13 cellular contexts compared by ENCODE assay signal in the genomic region with DNA sequence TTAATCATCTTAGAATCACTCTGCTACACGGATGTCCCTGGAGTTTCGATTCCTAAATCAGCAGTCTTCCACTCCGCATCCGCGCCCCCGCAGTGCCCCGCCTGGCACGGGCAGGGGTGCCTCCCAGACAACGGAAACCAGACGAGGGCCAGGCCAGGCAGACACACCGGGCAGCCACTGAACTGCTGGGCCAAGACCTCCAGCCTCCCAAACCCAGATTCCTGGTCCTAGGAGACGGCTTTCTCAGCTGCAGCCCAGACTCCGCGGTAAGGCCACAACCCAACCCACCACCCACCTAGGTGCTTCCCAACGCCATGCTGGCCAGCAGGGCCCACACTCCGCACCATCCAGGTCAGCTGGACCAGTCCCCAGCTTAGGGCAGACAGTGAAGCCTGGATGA. TPM values are rescaled to one million over a fixed set of nuclear protein-coding genes. Genes with fewer than 3 reads are reported as not detected.
DNase-seq lines count a peak whose midpoint lies in the region; ATAC-seq and TF ChIP-seq lines count a peak whose summit lies in the region.
"Had no signal": no experiment of that assay in that cellular context is flagged by ENCODE, and none has a peak within 500 bp of the region (broad histone marks: within the 10 kb centered on the region; RNA-seq: fewer than 3 reads in every experiment).

No MANE protein-coding gene starts in this region.

- H3K9ac ChIP-seq in SK-N-SH = no peak overlapping the region

- no peaks in the 10 kb centered on the region for H3K9me2 ChIP-seq in SK-N-SH

- H3K4me1 Mint-ChIP-seq in type B pancreatic cell (ENCODE audit: unreplicated experiment) = peaks cover 19% of the 10 kb centered on the region
- H3K4me1 Mint-ChIP-seq: GM23338 had no signal

- TF ChIP-seq RAD21 in SK-N-SH (IDR thresholded peaks at IDR 0.05; ENCODE audit: low read length) = no peak

- DNase-seq in SK-N-SH = peak; percentile 21
- DNase-seq in RWPE1 (ENCODE audit: low spot score) = no peak
- peak; percentile 85 for DNase-seq in mesenteric fat pad (ENCODE audit: low spot score)
- DNase-seq in type B pancreatic cell (ENCODE audit: extremely low spot score, unreplicated experiment) = peak; percentile 63
- DNase-seq in thyroid gland = no peak
- DNase-seq in transverse colon = no peak
- DNase-seq: CD8-positive, alpha-beta memory T cell; GF-D8; H7 had no signal

- H3K36me3 ChIP-seq in SK-N-SH (replicated peaks in 1 of 2; ENCODE audit: control insufficient read depth in 1 of 2, insufficient read depth in 2 of 2, low read length in 1 of 2) (peaks cover 21 to 39% of the 10 kb centered on the region in 2 experiments), thyroid gland (no peaks in the 10 kb centered on the region), transverse colon (peaks cover 0 to 8% (median 0%) of the 10 kb centered on the region in 4 donors)

- H3K27ac ChIP-seq in SK-N-SH (ENCODE audit: low read depth in 2 of 2, low read length in 1 of 2) = no peak overlapping the region; a peak in 1 of 4 replicates
- peak overlapping the region; percentile 79 for H3K27ac ChIP-seq in RWPE1
- no peak overlapping the region for H3K27ac ChIP-seq in thyroid gland
- no peak overlapping the region for H3K27ac ChIP-seq in transverse colon
- H3K27ac ChIP-seq: 22Rv1 had no signal

- H3K4me1 ChIP-seq in SK-N-SH (ENCODE audit: control insufficient read depth in 1 of 2, insufficient read depth in 2 of 2, low read depth in 1 of 2, low read length in 1 of 2) (peaks cover 4 to 33% of the 10 kb centered on the region in 2 experiments; a peak in 2 of 4 replicates), thyroid gland (peaks cover 19 to 33% of the 10 kb centered on the region in 2 donors), transverse colon (peaks cover 0 to 7% (median 5%) of the 10 kb centered on the region in 4 donors)

- no peak for TF ChIP-seq POLR2A in thyroid gland (IDR thresholded peaks at IDR 0.05)
- TF ChIP-seq POLR2A in transverse colon (IDR thresholded peaks at IDR 0.05) = no peak

- H2AFZ ChIP-seq in SK-N-SH (ENCODE audit: low read depth) = no peak overlapping the region
- H2AFZ ChIP-seq: GM23338 had no signal

- in situ Hi-C loops in transverse colon (cut with MboI; ENCODE audit: low pct_ligation_motif_present in 1 of 4, low pct_unique_long_range_greater_than_20kb in 1 of 4, low sequenced_read_pairs in 3 of 4) = no loop called here

- H3K9me3 ChIP-seq in SK-N-SH = peaks cover 6% of the 10 kb centered on the region; the same call in 1 of the 2 replicates
- no peaks in the 10 kb centered on the region for H3K9me3 ChIP-seq in thyroid gland
- H3K9me3 ChIP-seq in transverse colon = no peaks in the 10 kb centered on the region

- CTCF ChIA-PET in SK-N-SH (lab: Yijun Ruan, JAX) = interaction anchor here (4.0 kb wide), 1 partner anchor 10 kb away, joined by 15 read pairs; no protein-coding TSS in a partner anchor
- CTCF ChIA-PET in RWPE1 (lab: Yijun Ruan, JAX) = no interaction called here

- H3K79me2 ChIP-seq in SK-N-SH (ENCODE audit: insufficient read depth) = no peaks in the 10 kb centered on the region

- H3K9me3 Mint-ChIP-seq in type B pancreatic cell = no peaks in the 10 kb centered on the region

- ATAC-seq in SK-N-SH treated with all-trans-retinoic acid at 6 μM for 48 hours = no peak
- no peak for ATAC-seq in GM19395 (IDR thresholded peaks at IDR 0.05; ENCODE audit: unreplicated experiment)
- ATAC-seq: GM23338 had no signal

- H3K27me3 ChIP-seq in SK-N-SH (ENCODE audit: insufficient read depth) = no peaks in the 10 kb centered on the region
- no peaks in the 10 kb centered on the region for H3K27me3 ChIP-seq in thyroid gland
- H3K27me3 ChIP-seq in transverse colon = no peaks in the 10 kb centered on the region

- H3F3A ChIP-seq in SK-N-SH (replicated peaks; ENCODE audit: insufficient read depth) = no peaks in the 10 kb centered on the region

- H3K36me3 Mint-ChIP-seq in type B pancreatic cell = peaks cover 23% of the 10 kb centered on the region

- TF ChIP-seq EP300 in SK-N-SH (IDR thresholded peaks at IDR 0.05; ENCODE audit: borderline replicate concordance in 1 of 2, low read depth in 1 of 2, low read length in 1 of 2) (no peak), transverse colon (IDR thresholded peaks at IDR 0.05; ENCODE audit: low read depth) (no peak)

- no peak overlapping the region for H3K27ac Mint-ChIP-seq in type B pancreatic cell
- H3K27ac Mint-ChIP-seq: GM23338 had no signal

- no peaks in the 10 kb centered on the region for H4K20me1 ChIP-seq in SK-N-SH (ENCODE audit: insufficient read depth)

- TF ChIP-seq CTCF in SK-N-SH (IDR thresholded peaks at IDR 0.05) (no peak), RWPE1 (conservative IDR thresholded peaks at IDR 0.05; ENCODE audit: low read depth) (no peak), type B pancreatic cell (conservative IDR thresholded peaks at IDR 0.05) (no peak), thyroid gland (IDR thresholded peaks at IDR 0.05) (no peak), transverse colon (IDR thresholded peaks at IDR 0.05) (no peak)

- H3K4me3 Mint-ChIP-seq in type B pancreatic cell = no peak overlapping the region
- H3K4me3 Mint-ChIP-seq: CD8-positive, alpha-beta memory T cell; GM23338 had no signal

- intact Hi-C loops in thyroid gland (cut with DNase I) (no loop called here), transverse colon (cut with DNase I; ENCODE audit: low total_unique reads) (no loop called here)

- H3K27me3 Mint-ChIP-seq in type B pancreatic cell = no peaks in the 10 kb centered on the region
- H3K27me3 Mint-ChIP-seq: CD8-positive, alpha-beta memory T cell had no signal

- WGBS in SK-N-SH (ENCODE audit: low lambda C conversion rate) = 95% methylated on average over 16 of the region's 16 CpGs
- 94 to 96% methylated on average over 16 of the region's 16 CpGs for WGBS in thyroid gland, 2 donors
- 95 to 97% methylated on average over 6 to 15 of the region's 16 CpGs for WGBS in transverse colon (ENCODE audit: low coverage in 1 of 2), 2 donors

- no peak overlapping the region for H3K4me3 ChIP-seq in SK-N-SH (ENCODE audit: low read depth in 2 of 2, low read length in 1 of 2)
- no peak overlapping the region for H3K4me3 ChIP-seq in thyroid gland (replicated peaks in 1 of 3)
- H3K4me3 ChIP-seq in transverse colon = no peak overlapping the region
- H3K4me3 ChIP-seq: GM23338 had no signal

- H3K4me2 ChIP-seq in SK-N-SH = no peak overlapping the region
- H3K4me2 ChIP-seq: GM23338 had no signal

- POLR2A ChIA-PET in SK-N-SH (lab: Yijun Ruan, JAX) (no interaction called here), RWPE1 (lab: Yijun Ruan, JAX; ENCODE audit: low non-redundant PET) (no interaction called here)

TF ChIP-seq in SK-N-SH, 30 proteins besides CTCF, POLR2A, EP300 and RAD21 (continues in another document):
- TF ChIP-seq ELF1 (IDR thresholded peaks at IDR 0.05) (no peak), NFIC (IDR thresholded peaks at IDR 0.05; ENCODE audit: borderline replicate concordance) (no peak), FOXJ3 (CRISPR knock-in tag; IDR thresholded peaks at IDR 0.05) (no peak), FOSL2 (IDR thresholded peaks at IDR 0.05; ENCODE audit: borderline replicate concordance, low read depth) (no peak), JUND (IDR thresholded peaks at IDR 0.05) (no peak), MXI1 (IDR thresholded peaks at IDR 0.05; ENCODE audit: low read depth, low read length) (no peak)
- TF ChIP-seq, protein P1, sequence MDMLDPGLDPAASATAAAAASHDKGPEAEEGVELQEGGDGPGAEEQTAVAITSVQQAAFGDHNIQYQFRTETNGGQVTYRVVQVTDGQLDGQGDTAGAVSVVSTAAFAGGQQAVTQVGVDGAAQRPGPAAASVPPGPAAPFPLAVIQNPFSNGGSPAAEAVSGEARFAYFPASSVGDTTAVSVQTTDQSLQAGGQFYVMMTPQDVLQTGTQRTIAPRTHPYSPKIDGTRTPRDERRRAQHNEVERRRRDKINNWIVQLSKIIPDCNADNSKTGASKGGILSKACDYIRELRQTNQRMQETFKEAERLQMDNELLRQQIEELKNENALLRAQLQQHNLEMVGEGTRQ (IDR thresholded peaks at IDR 0.05; ENCODE audit: borderline replicate concordance, low read depth, low read length) = no peak

TF ChIP-seq in SK-N-SH treated with all-trans-retinoic acid at 6 μM for 48 hours, 23 proteins besides CTCF, POLR2A, EP300 and RAD21:
- no peak for TF ChIP-seq BACH2 (CRISPR knock-in tag; IDR thresholded peaks at IDR 0.05; ENCODE audit: borderline replicate concordance)
- TF ChIP-seq OSR1 (CRISPR knock-in tag; IDR thresholded peaks at IDR 0.05) = no peak
- no peak for TF ChIP-seq ZNF70 (CRISPR knock-in tag; IDR thresholded peaks at IDR 0.05)
- no peak for TF ChIP-seq GLIS3 (CRISPR knock-in tag; IDR thresholded peaks at IDR 0.05)

RNA-seq across cellular contexts. Expression of a gene that starts 33.2 kb away (rescaled TPM):
- 28.7 and 46.2 TPM in 2 replicates for polyA plus RNA-seq in SK-N-SH (2012; rRNA removed)
- 20.4 and 23.6 TPM in 2 replicates for polyA plus RNA-seq in SK-N-SH (2012; cell fraction: cytosol; rRNA removed)
- polyA plus RNA-seq in SK-N-SH (2012; cell fraction: nucleus; rRNA removed) = 29.9 and 64.7 TPM in 2 replicates
- total RNA-seq in mesenteric fat pad (32.2 TPM), type B pancreatic cell (ENCODE audit: low replicate concordance) (32.0 and 40.7 TPM in 2 replicates), thyroid gland (10 to 100 TPM; 27.4 to 38.6 (median 33.9) TPM), transverse colon (10 to 100 TPM in 3 of 4 donors, 1 to 10 TPM in 1; 8.0 to 52.7 (median 26.7) TPM)

RNA-seq across cellular contexts. Expression of a gene that starts 42.5 kb away (rescaled TPM):
- 30.7 and 34.8 TPM in 2 replicates for polyA plus RNA-seq in SK-N-SH (2012; rRNA removed)
- polyA plus RNA-seq in SK-N-SH (2012; cell fraction: cytosol; rRNA removed) = 36.0 and 37.6 TPM in 2 replicates
- polyA plus RNA-seq in SK-N-SH (2012; cell fraction: nucleus; rRNA removed) = 13.9 and 18.7 TPM in 2 replicates
- total RNA-seq in mesenteric fat pad (19.7 TPM), type B pancreatic cell (ENCODE audit: low replicate concordance) (29.3 and 35.3 TPM in 2 replicates), thyroid gland (10 to 100 TPM; 14.7 to 23.8 (median 18.2) TPM), transverse colon (10 to 100 TPM in 3 of 4 donors, 1 to 10 TPM in 1; 2.2 to 15.3 (median 12.7) TPM)

RNA-seq across cellular contexts. Expression of a gene that starts 42.5 kb away (rescaled TPM):
- polyA plus RNA-seq in SK-N-SH (2012; rRNA removed) = 79.5 and 98.1 TPM in 2 replicates
- 69.1 and 83.0 TPM in 2 replicates for polyA plus RNA-seq in SK-N-SH (2012; cell fraction: cytosol; rRNA removed)
- polyA plus RNA-seq in SK-N-SH (2012; cell fraction: nucleus; rRNA removed) = 53.9 and 64.3 TPM in 2 replicates
- total RNA-seq in mesenteric fat pad (16.3 TPM), type B pancreatic cell (ENCODE audit: low replicate concordance) (25.1 and 32.2 TPM in 2 replicates), thyroid gland (10 to 100 TPM in 1 of 4 donors, 1 to 10 TPM in 3; 7.0 to 11.9 (median 9.8) TPM), transverse colon (10 to 100 TPM in 1 of 4 donors, 1 to 10 TPM in 2, not detected in 1; 4.2 to 23.6 (median 9.5) TPM)

Comparison
In these comparisons a context has a peak if more than half of its experiments do, and no peak if none do; other contexts are left out.
1. DNase-seq: peak in SK-N-SH (single experiment), mesenteric fat pad (single experiment) and type B pancreatic cell (single experiment); none in RWPE1 (single experiment), thyroid gland (0 of 2) and transverse colon (single experiment).